Comparison of ENCODE assay signal across 1 cellular context in the genomic region with DNA sequence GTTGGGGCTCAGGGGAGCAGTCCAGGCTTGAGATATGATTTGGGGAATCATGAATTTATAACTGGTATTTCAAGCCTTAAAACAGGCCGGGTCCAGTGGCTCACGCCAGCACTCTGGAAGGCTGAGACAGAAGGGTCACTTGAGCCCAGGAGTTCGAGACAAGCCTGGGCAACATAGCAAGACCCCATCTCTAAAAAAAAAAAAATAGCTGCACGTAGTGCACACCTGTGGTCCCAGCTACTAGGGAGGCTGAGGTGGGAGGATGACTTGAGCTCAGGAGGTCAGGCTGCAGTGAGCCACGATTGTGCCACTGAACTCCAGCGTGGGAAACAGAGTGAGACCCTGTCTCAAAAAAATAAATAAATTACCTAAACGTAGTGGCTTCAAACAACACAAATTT.
TF ChIP-seq lines count a peak whose summit lies in the region.

No MANE protein-coding gene starts in this region.

TF ChIP-seq in A549, 52 proteins besides CTCF, POLR2A, EP300 and RAD21 (continued from another document):
- TF ChIP-seq ESRRA (IDR thresholded peaks at IDR 0.05; ENCODE audit: borderline replicate concordance, low read length) = no peak
- TF ChIP-seq, protein P1, sequence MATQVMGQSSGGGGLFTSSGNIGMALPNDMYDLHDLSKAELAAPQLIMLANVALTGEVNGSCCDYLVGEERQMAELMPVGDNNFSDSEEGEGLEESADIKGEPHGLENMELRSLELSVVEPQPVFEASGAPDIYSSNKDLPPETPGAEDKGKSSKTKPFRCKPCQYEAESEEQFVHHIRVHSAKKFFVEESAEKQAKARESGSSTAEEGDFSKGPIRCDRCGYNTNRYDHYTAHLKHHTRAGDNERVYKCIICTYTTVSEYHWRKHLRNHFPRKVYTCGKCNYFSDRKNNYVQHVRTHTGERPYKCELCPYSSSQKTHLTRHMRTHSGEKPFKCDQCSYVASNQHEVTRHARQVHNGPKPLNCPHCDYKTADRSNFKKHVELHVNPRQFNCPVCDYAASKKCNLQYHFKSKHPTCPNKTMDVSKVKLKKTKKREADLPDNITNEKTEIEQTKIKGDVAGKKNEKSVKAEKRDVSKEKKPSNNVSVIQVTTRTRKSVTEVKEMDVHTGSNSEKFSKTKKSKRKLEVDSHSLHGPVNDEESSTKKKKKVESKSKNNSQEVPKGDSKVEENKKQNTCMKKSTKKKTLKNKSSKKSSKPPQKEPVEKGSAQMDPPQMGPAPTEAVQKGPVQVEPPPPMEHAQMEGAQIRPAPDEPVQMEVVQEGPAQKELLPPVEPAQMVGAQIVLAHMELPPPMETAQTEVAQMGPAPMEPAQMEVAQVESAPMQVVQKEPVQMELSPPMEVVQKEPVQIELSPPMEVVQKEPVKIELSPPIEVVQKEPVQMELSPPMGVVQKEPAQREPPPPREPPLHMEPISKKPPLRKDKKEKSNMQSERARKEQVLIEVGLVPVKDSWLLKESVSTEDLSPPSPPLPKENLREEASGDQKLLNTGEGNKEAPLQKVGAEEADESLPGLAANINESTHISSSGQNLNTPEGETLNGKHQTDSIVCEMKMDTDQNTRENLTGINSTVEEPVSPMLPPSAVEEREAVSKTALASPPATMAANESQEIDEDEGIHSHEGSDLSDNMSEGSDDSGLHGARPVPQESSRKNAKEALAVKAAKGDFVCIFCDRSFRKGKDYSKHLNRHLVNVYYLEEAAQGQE (IDR thresholded peaks at IDR 0.05) = no peak
- no peak for TF ChIP-seq SMC3 (IDR thresholded peaks at IDR 0.05)
- TF ChIP-seq, protein P2, sequence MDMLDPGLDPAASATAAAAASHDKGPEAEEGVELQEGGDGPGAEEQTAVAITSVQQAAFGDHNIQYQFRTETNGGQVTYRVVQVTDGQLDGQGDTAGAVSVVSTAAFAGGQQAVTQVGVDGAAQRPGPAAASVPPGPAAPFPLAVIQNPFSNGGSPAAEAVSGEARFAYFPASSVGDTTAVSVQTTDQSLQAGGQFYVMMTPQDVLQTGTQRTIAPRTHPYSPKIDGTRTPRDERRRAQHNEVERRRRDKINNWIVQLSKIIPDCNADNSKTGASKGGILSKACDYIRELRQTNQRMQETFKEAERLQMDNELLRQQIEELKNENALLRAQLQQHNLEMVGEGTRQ (IDR thresholded peaks at IDR 0.05) = no peak
- no peak for TF ChIP-seq FOSL2 (IDR thresholded peaks at IDR 0.05)
- TF ChIP-seq FOSL2 (CRISPR knock-in tag; IDR thresholded peaks at IDR 0.05) = no peak
- no peak for TF ChIP-seq BHLHE40 (IDR thresholded peaks at IDR 0.05; ENCODE audit: low read depth, low read length)
- TF ChIP-seq TFCP2L1 (CRISPR knock-in tag; IDR thresholded peaks at IDR 0.05) = no peak
- TF ChIP-seq SREBF2 (IDR thresholded peaks at IDR 0.05) = no peak
- no peak for TF ChIP-seq NFE2L2 (conservative IDR thresholded peaks at IDR 0.05; ENCODE audit: low read length)
